1 cellular context compared by ENCODE assay signal in the genomic region with DNA sequence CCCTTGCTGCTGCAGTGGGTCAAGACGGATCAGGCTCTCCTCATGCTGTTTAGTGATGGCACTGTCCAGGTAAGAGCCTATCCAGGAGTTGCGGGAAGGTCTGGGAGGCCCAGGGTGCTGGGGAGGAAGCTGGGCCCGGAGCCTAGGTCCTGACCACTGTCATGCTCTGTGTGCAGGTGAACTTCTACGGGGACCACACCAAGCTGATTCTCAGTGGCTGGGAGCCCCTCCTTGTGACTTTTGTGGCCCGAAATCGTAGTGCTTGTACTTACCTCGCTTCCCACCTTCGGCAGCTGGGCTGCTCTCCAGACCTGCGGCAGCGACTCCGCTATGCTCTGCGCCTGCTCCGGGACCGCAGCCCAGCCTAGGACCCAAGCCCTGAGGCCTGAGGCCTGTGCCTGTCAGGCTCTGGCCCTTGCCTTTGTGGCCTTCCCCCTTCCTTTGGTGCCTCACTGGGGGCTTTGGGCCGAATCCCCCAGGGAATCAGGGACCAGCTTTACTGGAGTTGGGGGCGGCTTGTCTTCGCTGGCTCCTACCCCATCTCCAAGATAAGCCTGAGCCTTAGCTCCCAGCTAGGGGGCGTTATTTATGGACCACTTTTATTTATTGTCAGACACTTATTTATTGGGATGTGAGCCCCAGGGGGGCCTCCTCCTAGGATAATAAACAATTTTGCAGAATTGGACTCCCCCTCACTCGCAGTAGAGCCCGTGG.
TF ChIP-seq lines count a peak whose summit lies in the region.

No MANE protein-coding gene starts in this region.

TF ChIP-seq in H1, 55 proteins besides CTCF, POLR2A, EP300 and RAD21:
- TF ChIP-seq BCL11A (IDR thresholded peaks at IDR 0.05; ENCODE audit: low read depth in 2 of 2, low read length in 2 of 2) (no peak), CBX5 (IDR thresholded peaks at IDR 0.05; ENCODE audit: low read depth, low read length) (no peak), SIRT6 (IDR thresholded peaks at IDR 0.05; ENCODE audit: low read length) (no peak), TCF12 (IDR thresholded peaks at IDR 0.05; ENCODE audit: low read depth, low read length) (no peak), KDM4A (IDR thresholded peaks at IDR 0.05; ENCODE audit: low read depth, low read length, severe bottlenecking) (no peak), TAF7 (optimal IDR thresholded peaks at IDR 0.05; ENCODE audit: borderline replicate concordance, low read depth, low read length) (no peak), GABPA (IDR thresholded peaks at IDR 0.05; ENCODE audit: borderline replicate concordance, insufficient read depth, low read length) (no peak), ZNF274 (IDR thresholded peaks at IDR 0.05; ENCODE audit: borderline replicate concordance, extremely low read depth, low read length) (no peak), SP4 (IDR thresholded peaks at IDR 0.05; ENCODE audit: low read length) (no peak)
- TF ChIP-seq, protein P1, sequence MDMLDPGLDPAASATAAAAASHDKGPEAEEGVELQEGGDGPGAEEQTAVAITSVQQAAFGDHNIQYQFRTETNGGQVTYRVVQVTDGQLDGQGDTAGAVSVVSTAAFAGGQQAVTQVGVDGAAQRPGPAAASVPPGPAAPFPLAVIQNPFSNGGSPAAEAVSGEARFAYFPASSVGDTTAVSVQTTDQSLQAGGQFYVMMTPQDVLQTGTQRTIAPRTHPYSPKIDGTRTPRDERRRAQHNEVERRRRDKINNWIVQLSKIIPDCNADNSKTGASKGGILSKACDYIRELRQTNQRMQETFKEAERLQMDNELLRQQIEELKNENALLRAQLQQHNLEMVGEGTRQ (IDR thresholded peaks at IDR 0.05; ENCODE audit: low read length) = no peak
- TF ChIP-seq, protein P2, sequence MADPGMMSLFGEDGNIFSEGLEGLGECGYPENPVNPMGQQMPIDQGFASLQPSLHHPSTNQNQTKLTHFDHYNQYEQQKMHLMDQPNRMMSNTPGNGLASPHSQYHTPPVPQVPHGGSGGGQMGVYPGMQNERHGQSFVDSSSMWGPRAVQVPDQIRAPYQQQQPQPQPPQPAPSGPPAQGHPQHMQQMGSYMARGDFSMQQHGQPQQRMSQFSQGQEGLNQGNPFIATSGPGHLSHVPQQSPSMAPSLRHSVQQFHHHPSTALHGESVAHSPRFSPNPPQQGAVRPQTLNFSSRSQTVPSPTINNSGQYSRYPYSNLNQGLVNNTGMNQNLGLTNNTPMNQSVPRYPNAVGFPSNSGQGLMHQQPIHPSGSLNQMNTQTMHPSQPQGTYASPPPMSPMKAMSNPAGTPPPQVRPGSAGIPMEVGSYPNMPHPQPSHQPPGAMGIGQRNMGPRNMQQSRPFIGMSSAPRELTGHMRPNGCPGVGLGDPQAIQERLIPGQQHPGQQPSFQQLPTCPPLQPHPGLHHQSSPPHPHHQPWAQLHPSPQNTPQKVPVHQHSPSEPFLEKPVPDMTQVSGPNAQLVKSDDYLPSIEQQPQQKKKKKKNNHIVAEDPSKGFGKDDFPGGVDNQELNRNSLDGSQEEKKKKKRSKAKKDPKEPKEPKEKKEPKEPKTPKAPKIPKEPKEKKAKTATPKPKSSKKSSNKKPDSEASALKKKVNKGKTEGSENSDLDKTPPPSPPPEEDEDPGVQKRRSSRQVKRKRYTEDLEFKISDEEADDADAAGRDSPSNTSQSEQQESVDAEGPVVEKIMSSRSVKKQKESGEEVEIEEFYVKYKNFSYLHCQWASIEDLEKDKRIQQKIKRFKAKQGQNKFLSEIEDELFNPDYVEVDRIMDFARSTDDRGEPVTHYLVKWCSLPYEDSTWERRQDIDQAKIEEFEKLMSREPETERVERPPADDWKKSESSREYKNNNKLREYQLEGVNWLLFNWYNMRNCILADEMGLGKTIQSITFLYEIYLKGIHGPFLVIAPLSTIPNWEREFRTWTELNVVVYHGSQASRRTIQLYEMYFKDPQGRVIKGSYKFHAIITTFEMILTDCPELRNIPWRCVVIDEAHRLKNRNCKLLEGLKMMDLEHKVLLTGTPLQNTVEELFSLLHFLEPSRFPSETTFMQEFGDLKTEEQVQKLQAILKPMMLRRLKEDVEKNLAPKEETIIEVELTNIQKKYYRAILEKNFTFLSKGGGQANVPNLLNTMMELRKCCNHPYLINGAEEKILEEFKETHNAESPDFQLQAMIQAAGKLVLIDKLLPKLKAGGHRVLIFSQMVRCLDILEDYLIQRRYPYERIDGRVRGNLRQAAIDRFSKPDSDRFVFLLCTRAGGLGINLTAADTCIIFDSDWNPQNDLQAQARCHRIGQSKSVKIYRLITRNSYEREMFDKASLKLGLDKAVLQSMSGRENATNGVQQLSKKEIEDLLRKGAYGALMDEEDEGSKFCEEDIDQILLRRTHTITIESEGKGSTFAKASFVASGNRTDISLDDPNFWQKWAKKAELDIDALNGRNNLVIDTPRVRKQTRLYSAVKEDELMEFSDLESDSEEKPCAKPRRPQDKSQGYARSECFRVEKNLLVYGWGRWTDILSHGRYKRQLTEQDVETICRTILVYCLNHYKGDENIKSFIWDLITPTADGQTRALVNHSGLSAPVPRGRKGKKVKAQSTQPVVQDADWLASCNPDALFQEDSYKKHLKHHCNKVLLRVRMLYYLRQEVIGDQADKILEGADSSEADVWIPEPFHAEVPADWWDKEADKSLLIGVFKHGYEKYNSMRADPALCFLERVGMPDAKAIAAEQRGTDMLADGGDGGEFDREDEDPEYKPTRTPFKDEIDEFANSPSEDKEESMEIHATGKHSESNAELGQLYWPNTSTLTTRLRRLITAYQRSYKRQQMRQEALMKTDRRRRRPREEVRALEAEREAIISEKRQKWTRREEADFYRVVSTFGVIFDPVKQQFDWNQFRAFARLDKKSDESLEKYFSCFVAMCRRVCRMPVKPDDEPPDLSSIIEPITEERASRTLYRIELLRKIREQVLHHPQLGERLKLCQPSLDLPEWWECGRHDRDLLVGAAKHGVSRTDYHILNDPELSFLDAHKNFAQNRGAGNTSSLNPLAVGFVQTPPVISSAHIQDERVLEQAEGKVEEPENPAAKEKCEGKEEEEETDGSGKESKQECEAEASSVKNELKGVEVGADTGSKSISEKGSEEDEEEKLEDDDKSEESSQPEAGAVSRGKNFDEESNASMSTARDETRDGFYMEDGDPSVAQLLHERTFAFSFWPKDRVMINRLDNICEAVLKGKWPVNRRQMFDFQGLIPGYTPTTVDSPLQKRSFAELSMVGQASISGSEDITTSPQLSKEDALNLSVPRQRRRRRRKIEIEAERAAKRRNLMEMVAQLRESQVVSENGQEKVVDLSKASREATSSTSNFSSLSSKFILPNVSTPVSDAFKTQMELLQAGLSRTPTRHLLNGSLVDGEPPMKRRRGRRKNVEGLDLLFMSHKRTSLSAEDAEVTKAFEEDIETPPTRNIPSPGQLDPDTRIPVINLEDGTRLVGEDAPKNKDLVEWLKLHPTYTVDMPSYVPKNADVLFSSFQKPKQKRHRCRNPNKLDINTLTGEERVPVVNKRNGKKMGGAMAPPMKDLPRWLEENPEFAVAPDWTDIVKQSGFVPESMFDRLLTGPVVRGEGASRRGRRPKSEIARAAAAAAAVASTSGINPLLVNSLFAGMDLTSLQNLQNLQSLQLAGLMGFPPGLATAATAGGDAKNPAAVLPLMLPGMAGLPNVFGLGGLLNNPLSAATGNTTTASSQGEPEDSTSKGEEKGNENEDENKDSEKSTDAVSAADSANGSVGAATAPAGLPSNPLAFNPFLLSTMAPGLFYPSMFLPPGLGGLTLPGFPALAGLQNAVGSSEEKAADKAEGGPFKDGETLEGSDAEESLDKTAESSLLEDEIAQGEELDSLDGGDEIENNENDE (IDR thresholded peaks at IDR 0.05; ENCODE audit: insufficient replicate concordance, low read length) = no peak
